In genomic region chr1:101233495-101233894, GRCh38 we compare ENCODE assay signal across 2 cellular contexts.
TF ChIP-seq lines count a peak whose summit lies in the region.

No MANE protein-coding gene starts in this region.

TF ChIP-seq in HepG2, 621 proteins besides CTCF, POLR2A, EP300 and RAD21:
- TF ChIP-seq ZNF263 (CRISPR knock-in tag; IDR thresholded peaks at IDR 0.05) (no peak), ZFP1 (CRISPR knock-in tag; IDR thresholded peaks at IDR 0.05) (no peak), NAIF1 (CRISPR knock-in tag; IDR thresholded peaks at IDR 0.05; ENCODE audit: borderline replicate concordance) (no peak), MAX (IDR thresholded peaks at IDR 0.05) (no peak), HNRNPUL1 (IDR thresholded peaks at IDR 0.05; ENCODE audit: low read depth, low read length) (no peak), ZNF879 (CRISPR knock-in tag; IDR thresholded peaks at IDR 0.05) (no peak), ARNTL (CRISPR knock-in tag; IDR thresholded peaks at IDR 0.05) (no peak), ZNF280B (CRISPR knock-in tag; IDR thresholded peaks at IDR 0.05; ENCODE audit: borderline replicate concordance) (no peak), ZNF260 (CRISPR knock-in tag; IDR thresholded peaks at IDR 0.05; ENCODE audit: borderline replicate concordance, low read depth) (no peak), ZNF432 (CRISPR knock-in tag; IDR thresholded peaks at IDR 0.05; ENCODE audit: borderline replicate concordance) (no peak), ZNF782 (CRISPR knock-in tag; IDR thresholded peaks at IDR 0.05; ENCODE audit: borderline replicate concordance) (no peak)
- TF ChIP-seq, protein P1, sequence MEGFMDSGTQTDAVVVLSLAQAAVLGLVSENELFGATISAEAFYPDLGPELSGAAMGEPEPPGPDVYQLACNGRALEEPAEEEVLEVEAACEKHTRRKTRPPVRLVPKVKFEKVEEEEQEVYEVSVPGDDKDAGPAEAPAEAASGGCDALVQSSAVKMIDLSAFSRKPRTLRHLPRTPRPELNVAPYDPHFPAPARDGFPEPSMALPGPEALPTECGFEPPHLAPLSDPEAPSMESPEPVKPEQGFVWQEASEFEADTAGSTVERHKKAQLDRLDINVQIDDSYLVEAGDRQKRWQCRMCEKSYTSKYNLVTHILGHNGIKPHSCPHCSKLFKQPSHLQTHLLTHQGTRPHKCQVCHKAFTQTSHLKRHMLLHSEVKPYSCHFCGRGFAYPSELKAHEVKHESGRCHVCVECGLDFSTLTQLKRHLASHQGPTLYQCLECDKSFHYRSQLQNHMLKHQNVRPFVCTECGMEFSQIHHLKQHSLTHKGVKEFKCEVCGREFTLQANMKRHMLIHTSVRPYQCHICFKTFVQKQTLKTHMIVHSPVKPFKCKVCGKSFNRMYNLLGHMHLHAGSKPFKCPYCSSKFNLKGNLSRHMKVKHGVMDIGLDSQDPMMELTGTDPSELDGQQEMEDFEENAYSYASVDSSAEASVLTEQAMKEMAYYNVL (CRISPR knock-in tag; IDR thresholded peaks at IDR 0.05; ENCODE audit: borderline replicate concordance) = no peak
- TF ChIP-seq, protein P2, sequence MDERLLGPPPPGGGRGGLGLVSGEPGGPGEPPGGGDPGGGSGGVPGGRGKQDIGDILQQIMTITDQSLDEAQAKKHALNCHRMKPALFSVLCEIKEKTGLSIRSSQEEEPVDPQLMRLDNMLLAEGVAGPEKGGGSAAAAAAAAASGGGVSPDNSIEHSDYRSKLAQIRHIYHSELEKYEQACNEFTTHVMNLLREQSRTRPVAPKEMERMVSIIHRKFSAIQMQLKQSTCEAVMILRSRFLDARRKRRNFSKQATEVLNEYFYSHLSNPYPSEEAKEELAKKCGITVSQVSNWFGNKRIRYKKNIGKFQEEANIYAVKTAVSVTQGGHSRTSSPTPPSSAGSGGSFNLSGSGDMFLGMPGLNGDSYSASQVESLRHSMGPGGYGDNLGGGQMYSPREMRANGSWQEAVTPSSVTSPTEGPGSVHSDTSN (CRISPR knock-in tag; IDR thresholded peaks at IDR 0.05) = no peak
- TF ChIP-seq, protein P3, sequence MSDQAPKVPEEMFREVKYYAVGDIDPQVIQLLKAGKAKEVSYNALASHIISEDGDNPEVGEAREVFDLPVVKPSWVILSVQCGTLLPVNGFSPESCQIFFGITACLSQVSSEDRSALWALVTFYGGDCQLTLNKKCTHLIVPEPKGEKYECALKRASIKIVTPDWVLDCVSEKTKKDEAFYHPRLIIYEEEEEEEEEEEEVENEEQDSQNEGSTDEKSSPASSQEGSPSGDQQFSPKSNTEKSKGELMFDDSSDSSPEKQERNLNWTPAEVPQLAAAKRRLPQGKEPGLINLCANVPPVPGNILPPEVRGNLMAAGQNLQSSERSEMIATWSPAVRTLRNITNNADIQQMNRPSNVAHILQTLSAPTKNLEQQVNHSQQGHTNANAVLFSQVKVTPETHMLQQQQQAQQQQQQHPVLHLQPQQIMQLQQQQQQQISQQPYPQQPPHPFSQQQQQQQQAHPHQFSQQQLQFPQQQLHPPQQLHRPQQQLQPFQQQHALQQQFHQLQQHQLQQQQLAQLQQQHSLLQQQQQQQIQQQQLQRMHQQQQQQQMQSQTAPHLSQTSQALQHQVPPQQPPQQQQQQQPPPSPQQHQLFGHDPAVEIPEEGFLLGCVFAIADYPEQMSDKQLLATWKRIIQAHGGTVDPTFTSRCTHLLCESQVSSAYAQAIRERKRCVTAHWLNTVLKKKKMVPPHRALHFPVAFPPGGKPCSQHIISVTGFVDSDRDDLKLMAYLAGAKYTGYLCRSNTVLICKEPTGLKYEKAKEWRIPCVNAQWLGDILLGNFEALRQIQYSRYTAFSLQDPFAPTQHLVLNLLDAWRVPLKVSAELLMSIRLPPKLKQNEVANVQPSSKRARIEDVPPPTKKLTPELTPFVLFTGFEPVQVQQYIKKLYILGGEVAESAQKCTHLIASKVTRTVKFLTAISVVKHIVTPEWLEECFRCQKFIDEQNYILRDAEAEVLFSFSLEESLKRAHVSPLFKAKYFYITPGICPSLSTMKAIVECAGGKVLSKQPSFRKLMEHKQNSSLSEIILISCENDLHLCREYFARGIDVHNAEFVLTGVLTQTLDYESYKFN (CRISPR knock-in tag; conservative IDR thresholded peaks at IDR 0.05) = no peak

TF ChIP-seq in K562, 482 proteins besides CTCF, POLR2A, EP300 and RAD21:
- TF ChIP-seq IRF2 (CRISPR knock-in tag; IDR thresholded peaks at IDR 0.05) (no peak), CXXC5 (CRISPR knock-in tag; IDR thresholded peaks at IDR 0.05) (no peak), ZNF133 (CRISPR knock-in tag; IDR thresholded peaks at IDR 0.05) (no peak), RBM14 (IDR thresholded peaks at IDR 0.05; ENCODE audit: borderline replicate concordance, insufficient read depth, low read depth, low read length) (no peak), CEBPB (tag; IDR thresholded peaks at IDR 0.05) (0 out of 2 replicates have a peak, but pooled peaks have one; percentile 14)
- TF ChIP-seq, protein P4, sequence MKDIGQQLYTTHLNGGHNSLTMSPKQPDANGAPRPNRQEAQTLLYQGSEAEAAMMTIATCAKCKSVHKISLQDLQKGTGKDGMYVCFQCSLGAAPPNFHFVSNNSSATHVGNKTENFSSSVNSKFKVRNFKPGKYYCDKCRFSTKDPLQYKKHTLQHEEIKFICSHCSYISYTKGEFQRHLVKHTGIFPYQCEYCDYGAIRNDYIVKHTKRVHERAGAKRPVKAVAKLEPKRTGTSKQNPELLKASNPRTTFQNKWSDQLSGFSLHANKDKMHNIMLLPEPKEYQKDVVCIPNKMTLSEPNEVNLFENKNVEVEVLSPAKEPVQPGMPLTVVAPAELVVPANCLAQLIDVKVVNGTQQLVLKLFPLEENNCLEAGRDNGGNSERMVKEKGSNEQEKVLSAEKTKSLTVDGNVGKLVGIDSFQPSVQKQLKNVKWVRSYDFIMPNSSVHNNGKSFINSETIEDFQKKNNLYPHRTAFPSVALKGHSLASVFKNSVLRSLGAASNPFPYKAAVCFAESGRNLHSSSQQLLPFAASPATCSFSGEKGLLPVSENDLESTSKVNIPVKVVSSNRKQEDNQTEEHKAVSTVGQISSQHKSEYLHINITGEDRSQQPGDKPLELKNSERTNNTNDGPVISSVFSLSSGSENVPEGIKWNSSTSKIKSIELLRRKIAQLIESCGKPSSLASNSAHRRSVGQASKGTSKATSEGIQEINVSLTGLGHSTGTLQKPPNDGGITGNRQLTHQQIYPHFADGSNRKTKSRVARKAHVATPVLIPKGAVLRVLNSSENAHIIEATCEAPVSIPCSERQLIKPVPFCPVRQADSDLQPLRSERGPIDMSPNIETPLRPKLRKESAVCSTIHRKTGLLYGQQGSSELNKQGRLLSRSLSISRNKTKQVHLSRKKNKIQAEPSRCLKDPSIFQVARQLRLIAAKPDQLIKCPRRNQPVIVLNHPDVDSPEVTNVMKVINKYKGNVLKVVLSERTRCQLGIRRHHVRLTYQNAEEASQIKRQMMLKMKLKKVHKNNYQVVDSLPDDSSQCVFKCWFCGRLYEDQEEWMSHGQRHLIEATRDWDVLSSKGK (CRISPR knock-in tag; IDR thresholded peaks at IDR 0.05) = no peak
